In the genomic region with DNA sequence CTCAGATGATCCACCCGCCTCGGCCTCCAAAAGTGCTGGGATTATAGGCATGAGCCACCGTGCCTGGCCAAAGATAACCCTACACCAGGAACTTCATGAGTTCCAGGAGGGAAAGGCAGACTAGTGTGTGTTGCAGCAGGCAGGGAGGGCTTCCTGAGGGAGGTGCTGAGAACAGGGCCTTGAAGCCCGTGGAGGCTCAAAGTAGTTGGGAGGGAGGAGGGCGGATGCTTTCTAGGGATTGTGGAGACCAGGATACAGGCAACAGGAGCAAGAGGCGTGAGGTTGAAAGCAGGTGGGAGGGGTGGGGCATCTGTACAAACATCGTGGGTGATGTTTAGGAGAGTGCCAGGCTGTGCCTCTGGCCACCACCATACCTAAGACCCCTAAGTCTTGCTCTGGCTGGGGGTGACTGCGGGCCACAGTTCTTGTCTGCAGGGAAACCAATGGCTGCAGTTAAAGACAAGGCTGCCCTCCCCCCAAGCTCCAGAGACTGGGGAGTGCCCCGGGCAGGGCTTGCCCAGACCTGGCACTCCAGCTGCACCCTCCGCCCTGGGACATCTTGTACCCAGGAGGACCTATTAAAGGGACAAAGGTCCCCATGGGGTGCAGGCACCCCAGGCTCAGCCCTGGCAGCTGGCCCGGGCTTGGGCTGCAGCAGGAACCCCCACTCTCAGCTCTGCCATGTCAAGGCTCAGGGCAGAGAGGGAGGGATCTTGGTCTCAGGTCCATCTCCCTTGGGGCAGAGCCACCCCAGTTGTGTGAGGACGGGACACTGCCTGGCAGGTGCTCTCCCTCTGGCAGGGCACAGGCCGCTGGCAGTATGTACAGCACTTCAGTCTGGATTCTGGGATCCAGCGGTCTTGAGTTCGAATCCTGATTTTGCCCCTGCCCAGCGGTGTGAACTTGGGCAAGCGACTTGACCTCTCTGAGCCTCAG, we compare ENCODE assay signal across 1 cellular context.
TF ChIP-seq lines count a peak whose summit lies in the region.

No MANE protein-coding gene starts in this region.

TF ChIP-seq in H1, 55 proteins besides CTCF, POLR2A, EP300 and RAD21:
- no peak for TF ChIP-seq JUND (IDR thresholded peaks at IDR 0.05; ENCODE audit: low read length)
- TF ChIP-seq MAX (IDR thresholded peaks at IDR 0.05) = no peak
- TF ChIP-seq, protein P1, sequence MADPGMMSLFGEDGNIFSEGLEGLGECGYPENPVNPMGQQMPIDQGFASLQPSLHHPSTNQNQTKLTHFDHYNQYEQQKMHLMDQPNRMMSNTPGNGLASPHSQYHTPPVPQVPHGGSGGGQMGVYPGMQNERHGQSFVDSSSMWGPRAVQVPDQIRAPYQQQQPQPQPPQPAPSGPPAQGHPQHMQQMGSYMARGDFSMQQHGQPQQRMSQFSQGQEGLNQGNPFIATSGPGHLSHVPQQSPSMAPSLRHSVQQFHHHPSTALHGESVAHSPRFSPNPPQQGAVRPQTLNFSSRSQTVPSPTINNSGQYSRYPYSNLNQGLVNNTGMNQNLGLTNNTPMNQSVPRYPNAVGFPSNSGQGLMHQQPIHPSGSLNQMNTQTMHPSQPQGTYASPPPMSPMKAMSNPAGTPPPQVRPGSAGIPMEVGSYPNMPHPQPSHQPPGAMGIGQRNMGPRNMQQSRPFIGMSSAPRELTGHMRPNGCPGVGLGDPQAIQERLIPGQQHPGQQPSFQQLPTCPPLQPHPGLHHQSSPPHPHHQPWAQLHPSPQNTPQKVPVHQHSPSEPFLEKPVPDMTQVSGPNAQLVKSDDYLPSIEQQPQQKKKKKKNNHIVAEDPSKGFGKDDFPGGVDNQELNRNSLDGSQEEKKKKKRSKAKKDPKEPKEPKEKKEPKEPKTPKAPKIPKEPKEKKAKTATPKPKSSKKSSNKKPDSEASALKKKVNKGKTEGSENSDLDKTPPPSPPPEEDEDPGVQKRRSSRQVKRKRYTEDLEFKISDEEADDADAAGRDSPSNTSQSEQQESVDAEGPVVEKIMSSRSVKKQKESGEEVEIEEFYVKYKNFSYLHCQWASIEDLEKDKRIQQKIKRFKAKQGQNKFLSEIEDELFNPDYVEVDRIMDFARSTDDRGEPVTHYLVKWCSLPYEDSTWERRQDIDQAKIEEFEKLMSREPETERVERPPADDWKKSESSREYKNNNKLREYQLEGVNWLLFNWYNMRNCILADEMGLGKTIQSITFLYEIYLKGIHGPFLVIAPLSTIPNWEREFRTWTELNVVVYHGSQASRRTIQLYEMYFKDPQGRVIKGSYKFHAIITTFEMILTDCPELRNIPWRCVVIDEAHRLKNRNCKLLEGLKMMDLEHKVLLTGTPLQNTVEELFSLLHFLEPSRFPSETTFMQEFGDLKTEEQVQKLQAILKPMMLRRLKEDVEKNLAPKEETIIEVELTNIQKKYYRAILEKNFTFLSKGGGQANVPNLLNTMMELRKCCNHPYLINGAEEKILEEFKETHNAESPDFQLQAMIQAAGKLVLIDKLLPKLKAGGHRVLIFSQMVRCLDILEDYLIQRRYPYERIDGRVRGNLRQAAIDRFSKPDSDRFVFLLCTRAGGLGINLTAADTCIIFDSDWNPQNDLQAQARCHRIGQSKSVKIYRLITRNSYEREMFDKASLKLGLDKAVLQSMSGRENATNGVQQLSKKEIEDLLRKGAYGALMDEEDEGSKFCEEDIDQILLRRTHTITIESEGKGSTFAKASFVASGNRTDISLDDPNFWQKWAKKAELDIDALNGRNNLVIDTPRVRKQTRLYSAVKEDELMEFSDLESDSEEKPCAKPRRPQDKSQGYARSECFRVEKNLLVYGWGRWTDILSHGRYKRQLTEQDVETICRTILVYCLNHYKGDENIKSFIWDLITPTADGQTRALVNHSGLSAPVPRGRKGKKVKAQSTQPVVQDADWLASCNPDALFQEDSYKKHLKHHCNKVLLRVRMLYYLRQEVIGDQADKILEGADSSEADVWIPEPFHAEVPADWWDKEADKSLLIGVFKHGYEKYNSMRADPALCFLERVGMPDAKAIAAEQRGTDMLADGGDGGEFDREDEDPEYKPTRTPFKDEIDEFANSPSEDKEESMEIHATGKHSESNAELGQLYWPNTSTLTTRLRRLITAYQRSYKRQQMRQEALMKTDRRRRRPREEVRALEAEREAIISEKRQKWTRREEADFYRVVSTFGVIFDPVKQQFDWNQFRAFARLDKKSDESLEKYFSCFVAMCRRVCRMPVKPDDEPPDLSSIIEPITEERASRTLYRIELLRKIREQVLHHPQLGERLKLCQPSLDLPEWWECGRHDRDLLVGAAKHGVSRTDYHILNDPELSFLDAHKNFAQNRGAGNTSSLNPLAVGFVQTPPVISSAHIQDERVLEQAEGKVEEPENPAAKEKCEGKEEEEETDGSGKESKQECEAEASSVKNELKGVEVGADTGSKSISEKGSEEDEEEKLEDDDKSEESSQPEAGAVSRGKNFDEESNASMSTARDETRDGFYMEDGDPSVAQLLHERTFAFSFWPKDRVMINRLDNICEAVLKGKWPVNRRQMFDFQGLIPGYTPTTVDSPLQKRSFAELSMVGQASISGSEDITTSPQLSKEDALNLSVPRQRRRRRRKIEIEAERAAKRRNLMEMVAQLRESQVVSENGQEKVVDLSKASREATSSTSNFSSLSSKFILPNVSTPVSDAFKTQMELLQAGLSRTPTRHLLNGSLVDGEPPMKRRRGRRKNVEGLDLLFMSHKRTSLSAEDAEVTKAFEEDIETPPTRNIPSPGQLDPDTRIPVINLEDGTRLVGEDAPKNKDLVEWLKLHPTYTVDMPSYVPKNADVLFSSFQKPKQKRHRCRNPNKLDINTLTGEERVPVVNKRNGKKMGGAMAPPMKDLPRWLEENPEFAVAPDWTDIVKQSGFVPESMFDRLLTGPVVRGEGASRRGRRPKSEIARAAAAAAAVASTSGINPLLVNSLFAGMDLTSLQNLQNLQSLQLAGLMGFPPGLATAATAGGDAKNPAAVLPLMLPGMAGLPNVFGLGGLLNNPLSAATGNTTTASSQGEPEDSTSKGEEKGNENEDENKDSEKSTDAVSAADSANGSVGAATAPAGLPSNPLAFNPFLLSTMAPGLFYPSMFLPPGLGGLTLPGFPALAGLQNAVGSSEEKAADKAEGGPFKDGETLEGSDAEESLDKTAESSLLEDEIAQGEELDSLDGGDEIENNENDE (IDR thresholded peaks at IDR 0.05; ENCODE audit: insufficient replicate concordance, low read length) = no peak
- TF ChIP-seq YY1 (IDR thresholded peaks at IDR 0.05; ENCODE audit: low read depth, low read length) = no peak
- no peak for TF ChIP-seq KDM1A (IDR thresholded peaks at IDR 0.05; ENCODE audit: borderline replicate concordance, low read length)
- TF ChIP-seq CBX5 (IDR thresholded peaks at IDR 0.05; ENCODE audit: low read depth, low read length) = no peak
- TF ChIP-seq ZNF274 (IDR thresholded peaks at IDR 0.05; ENCODE audit: borderline replicate concordance, extremely low read depth, low read length) = no peak
- TF ChIP-seq SP4 (IDR thresholded peaks at IDR 0.05; ENCODE audit: low read length) = no peak
- TF ChIP-seq TCF12 (IDR thresholded peaks at IDR 0.05; ENCODE audit: low read depth, low read length) = no peak
- TF ChIP-seq SIX5 (IDR thresholded peaks at IDR 0.05; ENCODE audit: low read depth, low read length) = no peak
- no peak for TF ChIP-seq PHF8 (conservative IDR thresholded peaks at IDR 0.05; ENCODE audit: low read depth, low read length)
